Comparison of ENCODE assay signal across 8 cellular contexts in genomic region chr21:43728467-43729390, GRCh38. TPM values are rescaled to one million over a fixed set of nuclear protein-coding genes. Genes with fewer than 3 reads are reported as not detected.
DNase-seq lines count a peak whose midpoint lies in the region; ATAC-seq and TF ChIP-seq lines count a peak whose summit lies in the region.

No MANE protein-coding gene starts in this region.

- H3K4me3 ChIP-seq in HUES64 (ENCODE audit: low read length): peak overlapping the region; percentile 56

- H3K4me1 ChIP-seq in HUES64 (ENCODE audit: insufficient read depth, low read length): peaks cover 4% of the 10 kb centered on the region; the same call in 1 of the 2 replicates

- no peaks in the 10 kb centered on the region for H3K36me3 Mint-ChIP-seq in nephron (ENCODE audit: low read depth)

- peaks cover 5% of the 10 kb centered on the region; the same call in 1 of the 2 replicates for H3K36me3 ChIP-seq in HUES64 (ENCODE audit: insufficient read depth, low read length)

- H3K9ac ChIP-seq in HUES64 (ENCODE audit: low read depth, low read length): peak overlapping the region; percentile 72

- peak; percentile 57 for ATAC-seq in GM21447 (IDR thresholded peaks at IDR 0.05; ENCODE audit: unreplicated experiment)

- H3K27ac Mint-ChIP-seq in nephron: peak overlapping the region; percentile 93 to 98 (median 96)

- no peaks in the 10 kb centered on the region for H3K27me3 ChIP-seq in HUES64 (ENCODE audit: insufficient read depth, low read length)

- peak overlapping the region; percentile 83 to 94 (median 93) for H3K4me3 Mint-ChIP-seq in nephron

- no peaks in the 10 kb centered on the region for H3K9me3 ChIP-seq in HUES64 (ENCODE audit: insufficient read depth, low read depth, low read length)

- 2% methylated on average over 56 of the region's 59 CpGs for WGBS in HUES64

- H3K27ac ChIP-seq in HUES64 (ENCODE audit: low read depth, low read length): peak overlapping the region; percentile 85

- no peaks in the 10 kb centered on the region for H3K9me3 Mint-ChIP-seq in nephron

- peak; percentile 48 to 64 (median 51) for TF ChIP-seq CTCF in nephron (IDR thresholded peaks at IDR 0.05; ENCODE audit: unreplicated experiment in 3 of 3)

- DNase-seq in D341Med (ENCODE audit: low spot score): peak; percentile 85
- peak; percentile 53 for DNase-seq in SHP77 treated with DMSO at 0.1 percent for 48 hours (lab: John Stamatoyannopoulos, UW)
- peak; percentile 69 for DNase-seq in activated gamma-delta T cell treated with Interleukin-2 at 50 U/mL for 16 hours
- DNase-seq in fibroblast of the conjunctiva (ENCODE audit: low read depth): peak; percentile 92
- peak; percentile 46 to 78 (median 66) for DNase-seq in stimulated activated naive CD4-positive, alpha-beta T cell (lab: John Stamatoyannopoulos, UW)

- H3K4me1 Mint-ChIP-seq in nephron: peaks cover 56% of the 10 kb centered on the region

- H3K27me3 Mint-ChIP-seq in nephron (ENCODE audit: low read depth): peaks cover 4% of the 10 kb centered on the region

RNA-seq across cellular contexts. Expression of gene PDXK, which starts 9.8 kb away (rescaled TPM):
- 31.3 TPM for polyA plus RNA-seq in HUES64 (2013, experiment 1 of 2)
- polyA plus RNA-seq in HUES64 (2013, experiment 2 of 2): 38.0 TPM

RNA-seq across cellular contexts. Expression of gene CSTB, which starts 47.4 kb away (rescaled TPM):
- 45.6 TPM for polyA plus RNA-seq in HUES64 (2013, experiment 1 of 2)
- 48.2 TPM for polyA plus RNA-seq in HUES64 (2013, experiment 2 of 2)

Comparison
In these comparisons a context has a peak if more than half of its experiments do, and no peak if none do; other contexts are left out.
1. Peak in every context shown above with its lines: DNase-seq, ATAC-seq, H3K4me3 ChIP-seq and H3K27ac ChIP-seq.